Comparison of ENCODE assay signal across 13 cellular contexts in genomic region chr4:87633239-87633638, GRCh38. TPM values are rescaled to one million over a fixed set of nuclear protein-coding genes. Genes with fewer than 3 reads are reported as not detected.
DNase-seq lines count a peak whose midpoint lies in the region; ATAC-seq, FAIRE-seq and TF ChIP-seq lines count a peak whose summit lies in the region.
"Had no signal": no experiment of that assay in that cellular context is flagged by ENCODE, and none has a peak within 500 bp of the region (broad histone marks: within the 10 kb centered on the region; RNA-seq: fewer than 3 reads in every experiment).

No MANE protein-coding gene starts in this region.

- H3K27ac ChIP-seq in stomach, result no peak overlapping the region
- H3K27ac ChIP-seq: neutrophil had no signal

- H3K4me1 ChIP-seq in stomach, result peaks cover 0 to 12% (median 4%) of the 10 kb centered on the region in 4 donors

- no peak for ATAC-seq in activated naive CD8-positive, alpha-beta T cell treated with anti-CD3 and anti-CD28 coated beads, Interleukin-2, amount 50 U/mL, for 24 hours

- H3K36me3 ChIP-seq in stomach, result no peaks in the 10 kb centered on the region
- H3K36me3 ChIP-seq: neutrophil had no signal

- TF ChIP-seq POLR2A in stomach (IDR thresholded peaks at IDR 0.05), result no peak

- no peaks in the 10 kb centered on the region for H3K36me3 Mint-ChIP-seq in activated naive CD8-positive, alpha-beta T cell treated with anti-CD3 and anti-CD28 coated beads, Interleukin-2, amount 50 U/mL, for 24 hours (ENCODE audit: low read depth)

- no peaks in the 10 kb centered on the region for H3K9me3 ChIP-seq in stomach
- H3K9me3 ChIP-seq: neutrophil had no signal

- H3K4me3 Mint-ChIP-seq in activated naive CD8-positive, alpha-beta T cell treated with anti-CD3 and anti-CD28 coated beads, Interleukin-2, amount 50 U/mL, for 24 hours, result no peak overlapping the region
- H3K4me3 Mint-ChIP-seq: CD4-positive, alpha-beta T cell had no signal

- intact Hi-C loops in stomach (cut with DNase I; ENCODE audit: low total_unique reads), result no loop called here

- FAIRE-seq in HTR-8/SVneo (lab: Jason Lieb, UNC) (no peak), GM19239 (lab: Jason Lieb, UNC) (no peak)

- DNase-seq in AG10803 (ENCODE audit: low read depth) (peak; percentile 28), HTR-8/SVneo (ENCODE audit: insufficient read length, low spot score) (peak; percentile 29), NCI-H82 treated with DMSO at 0.1 percent for 48 hours (lab: John Stamatoyannopoulos, UW; ENCODE audit: unreplicated experiment) (peak; percentile 30), fibroblast of mammary gland (ENCODE audit: low read depth) (peak; percentile 53), anterior cingulate cortex (lab: John Stamatoyannopoulos, UW) (no peak), stomach (no peak), GM19239 (ENCODE audit: insufficient read length, low spot score) (no peak)
- no peak for DNase-seq in activated naive CD8-positive, alpha-beta T cell treated with anti-CD3 and anti-CD28 coated beads, Interleukin-2, amount 50 U/mL, for 24 hours
- DNase-seq: activated CD4-positive, alpha-beta T cell treated with anti-CD3 and anti-CD28 coated beads for 4 hours; activated naive CD4-positive, alpha-beta T cell; CD4-positive, alpha-beta T cell; stimulated activated CD4-positive, alpha-beta T cell treated with anti-CD3 and anti-CD28 coated beads, Interleukin-4, amount 100 ng/mL, for 1 hour had no signal

- H3K4me1 Mint-ChIP-seq in activated naive CD8-positive, alpha-beta T cell treated with anti-CD3 and anti-CD28 coated beads, Interleukin-2, amount 50 U/mL, for 24 hours, result no peaks in the 10 kb centered on the region

- H3K4me3 ChIP-seq in AG10803 (ENCODE audit: low read length), result no peak overlapping the region
- H3K4me3 ChIP-seq in fibroblast of mammary gland (ENCODE audit: control insufficient read depth, low read depth, low read length), result no peak overlapping the region
- no peak overlapping the region for H3K4me3 ChIP-seq in stomach

- TF ChIP-seq CTCF in AG10803 (conservative IDR thresholded peaks at IDR 0.05; ENCODE audit: low read length) (no peak), fibroblast of mammary gland (conservative IDR thresholded peaks at IDR 0.05; ENCODE audit: control insufficient read depth, insufficient read depth, low read depth, low read length) (no peak), stomach (IDR thresholded peaks at IDR 0.05) (no peak)

- H3K27ac Mint-ChIP-seq in activated naive CD8-positive, alpha-beta T cell treated with anti-CD3 and anti-CD28 coated beads, Interleukin-2, amount 50 U/mL, for 24 hours, result no peak overlapping the region
- H3K27ac Mint-ChIP-seq: CD4-positive, alpha-beta T cell had no signal

- TF ChIP-seq EP300 in stomach (IDR thresholded peaks at IDR 0.05), result no peak

- H3K27me3 Mint-ChIP-seq in activated naive CD8-positive, alpha-beta T cell treated with anti-CD3 and anti-CD28 coated beads, Interleukin-2, amount 50 U/mL, for 24 hours, result peaks cover 5% of the 10 kb centered on the region

- 31 to 39% (median 37%) methylated on average over 2 of the region's 2 CpGs for WGBS in stomach, 5 donors

- no peaks in the 10 kb centered on the region for H3K27me3 ChIP-seq in stomach
- H3K27me3 ChIP-seq: neutrophil had no signal

- H3K9me3 Mint-ChIP-seq in activated naive CD8-positive, alpha-beta T cell treated with anti-CD3 and anti-CD28 coated beads, Interleukin-2, amount 50 U/mL, for 24 hours, result no peaks in the 10 kb centered on the region
- H3K9me3 Mint-ChIP-seq: CD4-positive, alpha-beta T cell had no signal

RNA-seq across cellular contexts. Expression of gene DMP1, which starts 16.8 kb away (rescaled TPM):
- not detected for total RNA-seq in stomach
- not detected for polyA plus RNA-seq in stomach
- total RNA-seq: CD4-positive, alpha-beta T cell had no signal

RNA-seq across cellular contexts. Expression of gene DSPP, which starts 24.9 kb away (rescaled TPM):
- not detected for total RNA-seq in stomach
- polyA plus RNA-seq in stomach, result not detected
- total RNA-seq: CD4-positive, alpha-beta T cell had no signal

Comparison
In these comparisons a context has a peak if more than half of its experiments do, and no peak if none do; other contexts are left out.
1. DNase-seq: peak in AG10803 (single experiment), HTR-8/SVneo (single experiment), NCI-H82 treated with DMSO at 0.1 percent for 48 hours (single experiment) and fibroblast of mammary gland (single experiment); none in anterior cingulate cortex (0 of 58), stomach (single experiment), activated naive CD8-positive, alpha-beta T cell treated with anti-CD3 and anti-CD28 coated beads, Interleukin-2, amount 50 U/mL, for 24 hours (single experiment) and GM19239 (single experiment).